11 cellular contexts compared by ENCODE assay signal in genomic region chr11:129728571-129728970, GRCh38.
DNase-seq lines count a peak whose midpoint lies in the region; ATAC-seq and TF ChIP-seq lines count a peak whose summit lies in the region.
"Had no signal": no experiment of that assay in that cellular context is flagged by ENCODE, and none has a peak within 500 bp of the region (broad histone marks: within the 10 kb centered on the region; RNA-seq: fewer than 3 reads in every experiment).

No MANE protein-coding gene starts in this region.

- TF ChIP-seq CTCF in LNCaP clone FGC (IDR thresholded peaks at IDR 0.05; ENCODE audit: control insufficient read depth, extremely low read depth, insufficient read depth) (no peak), omental fat pad (IDR thresholded peaks at IDR 0.05) (no peak)

- no peak for ATAC-seq in GM18517 (IDR thresholded peaks at IDR 0.05; ENCODE audit: unreplicated experiment)
- no peak for ATAC-seq in omental fat pad (ENCODE audit: low FRiP score)
- no peak for ATAC-seq in GM19328 (IDR thresholded peaks at IDR 0.05; ENCODE audit: unreplicated experiment)
- ATAC-seq: heart right ventricle had no signal

- DNase-seq in LNCaP clone FGC (ENCODE audit: low read depth) = peak; percentile 63
- DNase-seq in NCI-H2171 treated with DMSO at 0.1 percent for 48 hours (lab: John Stamatoyannopoulos, UW) = peak; percentile 85
- DNase-seq in SW480 (ENCODE audit: low spot score) = peak; percentile 16
- DNase-seq in renal cortical epithelial cell (ENCODE audit: low read depth) = peak; percentile 82
- DNase-seq in omental fat pad (ENCODE audit: low spot score) = no peak
- DNase-seq: activated CD4-positive, CD25-positive, alpha-beta regulatory T cell; activated T-cell treated with anti-CD3 and anti-CD28 coated beads for 4 hours; C1 segment of cervical spinal cord; heart right ventricle had no signal

- H3K4me3 ChIP-seq in LNCaP clone FGC (ENCODE audit: low read depth, low read length) = no peak overlapping the region
- H3K4me3 ChIP-seq: heart right ventricle had no signal
